ENCODE assay signal across 17 cellular contexts in genomic region chr19:28932446-28932845, GRCh38.
"Had no signal": no experiment of that assay in that cellular context is flagged by ENCODE, and none has a peak within 500 bp of the region (broad histone marks: within the 10 kb centered on the region; RNA-seq: fewer than 3 reads in every experiment).

No MANE protein-coding gene starts in this region.

- H2AFZ ChIP-seq: hepatocyte had no signal

- DNase-seq: dermis blood vessel endothelial cell; dorsolateral prefrontal cortex; effector CD4-positive, alpha-beta T cell; effector memory CD4-positive, alpha-beta T cell; foreskin keratinocyte; heart left ventricle; left cardiac atrium; left lung; left ventricle myocardium superior; lower lobe of right lung; mesenchymal stem cell; midbrain; naive thymus-derived CD4-positive, alpha-beta T cell had no signal

- ATAC-seq: foreskin keratinocyte; gastroesophageal sphincter; heart left ventricle; left cardiac atrium; left lung; left ventricle myocardium superior; lower lobe of right lung; naive thymus-derived CD4-positive, alpha-beta T cell had no signal

- H3K27ac ChIP-seq: coronary artery, dorsolateral prefrontal cortex, esophagus muscularis mucosa, foreskin keratinocyte, gastroesophageal sphincter, heart left ventricle, hepatocyte, left lung, lower lobe of right lung had no signal

- H3K4me1 ChIP-seq: esophagus muscularis mucosa, foreskin keratinocyte, gastroesophageal sphincter, heart left ventricle, left lung, lower lobe of right lung had no signal

- H3K27me3 ChIP-seq: foreskin keratinocyte, hepatocyte had no signal

- H3K4me2 ChIP-seq: hepatocyte had no signal

- H3K4me3 ChIP-seq: coronary artery, dorsolateral prefrontal cortex, esophagus muscularis mucosa, gastroesophageal sphincter, heart left ventricle, hepatocyte, left lung, lower lobe of right lung had no signal

- H3K27ac Mint-ChIP-seq: naive thymus-derived CD4-positive, alpha-beta T cell had no signal

- H3K4me3 Mint-ChIP-seq: naive thymus-derived CD4-positive, alpha-beta T cell had no signal

- H3K79me2 ChIP-seq: hepatocyte had no signal

- H3K9me3 ChIP-seq: esophagus muscularis mucosa, gastroesophageal sphincter, heart left ventricle, left lung, lower lobe of right lung had no signal

- H3K36me3 ChIP-seq: esophagus muscularis mucosa, gastroesophageal sphincter, heart left ventricle, left lung, lower lobe of right lung had no signal

- H3K4me1 Mint-ChIP-seq: naive thymus-derived CD4-positive, alpha-beta T cell had no signal
